Comparison of ENCODE assay signal across 8 cellular contexts in genomic region chr12:93742086-93742934, GRCh38.
DNase-seq lines count a peak whose midpoint lies in the region; ATAC-seq, FAIRE-seq and TF ChIP-seq lines count a peak whose summit lies in the region.

No MANE protein-coding gene starts in this region.

- H3K14ac ChIP-seq in H1 (ENCODE audit: insufficient read length) = no peak overlapping the region

- H3K23me2 ChIP-seq in H1 (ENCODE audit: low read depth, low read length) = peaks cover 3% of the 10 kb centered on the region

- no peaks in the 10 kb centered on the region for H3K36me3 ChIP-seq in H1 (ENCODE audit: control insufficient read depth in 2 of 4, insufficient read depth in 4 of 4, low read length in 3 of 4)

- no peaks in the 10 kb centered on the region for H3K79me2 ChIP-seq in H1 (ENCODE audit: control insufficient read depth in 1 of 2, insufficient read depth in 2 of 2, low read length in 2 of 2)

- TF ChIP-seq EP300 in H1 (IDR thresholded peaks at IDR 0.05; ENCODE audit: borderline replicate concordance in 1 of 2, low read depth in 2 of 2, low read length in 2 of 2) = no peak

- 0 out of 2 replicates have a peak overlapping the region, but pooled peaks have one; percentile 46 for H4K8ac ChIP-seq in H1 (ENCODE audit: extremely low read depth, insufficient read depth, low read length)

- no peak for FAIRE-seq in H1 (lab: Jason Lieb, UNC)

- TF ChIP-seq RAD21 in H1 (IDR thresholded peaks at IDR 0.05 in 1 of 2, conservative IDR thresholded peaks at IDR 0.05 in 1 of 2; ENCODE audit: low read depth in 2 of 2, low read length in 2 of 2) = peak; percentile 45 to 68; a peak in 3 of 4 replicates

- H3K27ac ChIP-seq in H1 (ENCODE audit: low read depth, low read length) = peak overlapping the region; percentile 87

- H2BK5ac ChIP-seq in H1 (ENCODE audit: low read depth, low read length) = peak overlapping the region; percentile 98

- TF ChIP-seq CTCF in H1 (IDR thresholded peaks at IDR 0.05; ENCODE audit: control extremely low read depth in 1 of 3, insufficient read depth in 1 of 3, low read depth in 1 of 3, low read length in 3 of 3) = peak; percentile 33 to 51 (median 38)

- peak overlapping the region; percentile 47; the same call in 1 of the 2 replicates for H2BK15ac ChIP-seq in H1 (ENCODE audit: low read length)

- H3K9me3 ChIP-seq in H1 (ENCODE audit: insufficient read depth in 2 of 2, low read depth in 1 of 2, low read length in 1 of 2) = no peaks in the 10 kb centered on the region

- H3K79me1 ChIP-seq in H1 (ENCODE audit: low read depth, low read length) = no peaks in the 10 kb centered on the region

- peak overlapping the region; percentile 20 for H4K91ac ChIP-seq in H1 (replicated peaks; ENCODE audit: insufficient read length, low read length)

- no peaks in the 10 kb centered on the region for H4K20me1 ChIP-seq in H1 (replicated peaks in 1 of 2; ENCODE audit: control insufficient read depth in 1 of 2, insufficient read depth in 2 of 2, low read length in 2 of 2)

- H2BK120ac ChIP-seq in H1 (replicated peaks; ENCODE audit: low read depth, low read length) = peak overlapping the region; percentile 80

- CTCF ChIA-PET in H1 (lab: Charles Lee; ENCODE audit: partially characterized antibody) = interaction anchor here (0.7 to 1.7 kb wide), 8 partner anchors 15 to 360 kb away, joined by 3 to 9 read pairs (median 3); partner anchors contain the start of gene SOCS2

- ATAC-seq in GM18867 (IDR thresholded peaks at IDR 0.05; ENCODE audit: unreplicated experiment) (peak; percentile 92), HG03139 (IDR thresholded peaks at IDR 0.05; ENCODE audit: unreplicated experiment) (peak; percentile 73)

- WGBS in H1 (ENCODE audit: extremely low coverage in 1 of 2, insufficient coverage in 1 of 2, insufficient read length in 1 of 2, insufficient replicate concordance in 2 of 2, low coverage in 1 of 2, low lambda C conversion rate in 2 of 2, missing lambda C conversion rate in 1 of 2), 2 experiments = 2% methylated on average over 45 of the region's 45 CpGs; no CpG with 5 or more reads in 1 of the 2 experiments

- H3K18ac ChIP-seq in H1 (ENCODE audit: extremely low read depth, low read length) = peak overlapping the region; percentile 97

- H3K4me2 ChIP-seq in H1 (ENCODE audit: insufficient read depth in 1 of 2, low read depth in 2 of 2, low read length in 2 of 2) = peak overlapping the region; percentile 76 to 98

- H3K56ac ChIP-seq in H1 (replicated peaks; ENCODE audit: insufficient read length, low read depth, low read length) = peak overlapping the region; percentile 89

- H3K27me3 ChIP-seq in H1 (replicated peaks in 1 of 4; ENCODE audit: control insufficient read depth in 3 of 4, extremely low read depth in 1 of 4, insufficient read depth in 3 of 4, low read length in 3 of 4) = no peaks in the 10 kb centered on the region

- peaks cover 0 to 17% (median 12%) of the 10 kb centered on the region in 4 experiments; a peak in 4 of 7 replicates for H3K4me1 ChIP-seq in H1 (replicated peaks in 1 of 4; ENCODE audit: control insufficient read depth in 3 of 4, insufficient read depth in 4 of 4, low read length in 3 of 4)

- peak overlapping the region; percentile 36 to 68 (median 56); a peak in 7 of 8 replicates for H3K4me3 ChIP-seq in H1 (ENCODE audit: extremely low read depth in 1 of 4, insufficient read depth in 2 of 4, low read depth in 3 of 4, low read length in 4 of 4)

- H2AK5ac ChIP-seq in H1 (ENCODE audit: low read depth, low read length) = no peak overlapping the region

- DNase-seq in AG08395 (ENCODE audit: low spot score) = peak; percentile 78
- peak; percentile 68 for DNase-seq in NCI-H510A treated with DMSO at 0.1 percent for 48 hours (lab: John Stamatoyannopoulos, UW)
- peak; percentile 84 for DNase-seq in activated CD8-positive, alpha-beta memory T cell treated with anti-CD3 and anti-CD28 coated beads for 24 hours
- DNase-seq in H1 (ENCODE audit: low read depth in 1 of 2, low spot score in 2 of 2) = peak; percentile 13 to 68
- DNase-seq in lung microvascular endothelial cell (ENCODE audit: low read depth in 2 of 2) = peak; percentile 77 to 84
- DNase-seq in stimulated activated CD4-positive, alpha-beta T cell treated with anti-CD3 and anti-CD28 coated beads, TNF-alpha, amount 100 ng/mL, for 4 hours (ENCODE audit: low read depth in 3 of 3) = peak; percentile 19 to 39 (median 22)

- H3K9ac ChIP-seq in H1 (replicated peaks in 1 of 4; ENCODE audit: extremely low read depth in 1 of 4, low read depth in 3 of 4, low read length in 3 of 4) = peak overlapping the region; percentile 40 to 59 (median 54); a peak in 5 of 7 replicates

- H2BK20ac ChIP-seq in H1 (ENCODE audit: low read length) = peak overlapping the region; percentile 88; the same call in 1 of the 2 replicates

- peak overlapping the region; percentile 73 for H4K5ac ChIP-seq in H1 (ENCODE audit: insufficient read length, low read depth, low read length)

- 0 out of 2 replicates have a peak overlapping the region, but pooled peaks have one; percentile 79 for H2AFZ ChIP-seq in H1 (ENCODE audit: low read length)

- H3K4ac ChIP-seq in H1 (replicated peaks; ENCODE audit: insufficient read length, low read depth, low read length) = peak overlapping the region; percentile 61

- H2BK12ac ChIP-seq in H1 (ENCODE audit: low read depth, low read length) = peak overlapping the region; percentile 97

- no peak overlapping the region for H3K23ac ChIP-seq in H1 (ENCODE audit: insufficient read length)

- POLR2A ChIA-PET in H1 (lab: Charles Lee; ENCODE audit: partially characterized antibody) = interaction anchor here (0.6 to 3.8 kb wide), 15 partner anchors 10 to 415 kb away, joined by 3 to 37 read pairs (median 4); partner anchors contain the start of genes CRADD and SOCS2

- no peak for TF ChIP-seq POLR2A in H1 (IDR thresholded peaks at IDR 0.05; ENCODE audit: control extremely low read depth in 1 of 2, low read depth in 2 of 2, low read length in 2 of 2)

TF ChIP-seq in H1, 55 proteins besides CTCF, POLR2A, EP300 and RAD21 (continues in another document):
- TF ChIP-seq SIX5 (IDR thresholded peaks at IDR 0.05; ENCODE audit: low read depth, low read length) (no peak), GABPA (IDR thresholded peaks at IDR 0.05; ENCODE audit: borderline replicate concordance, insufficient read depth, low read length) (no peak), SIN3A (conservative IDR thresholded peaks at IDR 0.05 in 1 of 2, IDR thresholded peaks at IDR 0.05 in 1 of 2; ENCODE audit: low read depth in 1 of 2, low read length in 2 of 2) (peak; percentile 91 to 94; a peak in 2 of 4 replicates), EGR1 (IDR thresholded peaks at IDR 0.05; ENCODE audit: borderline replicate concordance, low read depth, low read length) (peak; percentile 79), SP4 (IDR thresholded peaks at IDR 0.05; ENCODE audit: low read length) (no peak), YY1 (IDR thresholded peaks at IDR 0.05; ENCODE audit: low read depth, low read length) (0 out of 2 replicates have a peak, but pooled peaks have one; percentile 66), TBP (IDR thresholded peaks at IDR 0.05; ENCODE audit: low read depth, low read length) (no peak), ASH2L (IDR thresholded peaks at IDR 0.05; ENCODE audit: low read length) (peak; percentile 90), RBBP5 (IDR thresholded peaks at IDR 0.05; ENCODE audit: borderline replicate concordance, low read depth, low read length) (peak; percentile 35; the same call in 1 of the 2 replicates), POLR2AphosphoS5 (IDR thresholded peaks at IDR 0.05; ENCODE audit: low read depth, low read length) (no peak), RXRA (IDR thresholded peaks at IDR 0.05; ENCODE audit: insufficient read depth, low read depth, low read length) (0 out of 2 replicates have a peak, but pooled peaks have one; percentile 10), CHD1 (IDR thresholded peaks at IDR 0.05; ENCODE audit: low read depth, low read length) (0 out of 2 replicates have a peak, but pooled peaks have one; percentile 52), ATF2 (IDR thresholded peaks at IDR 0.05; ENCODE audit: low read length) (0 out of 2 replicates have a peak, but pooled peaks have one; percentile 65), CTBP2 (IDR thresholded peaks at IDR 0.05; ENCODE audit: borderline replicate concordance, insufficient read depth, insufficient read length, low read length) (peak; percentile 24), SP1 (IDR thresholded peaks at IDR 0.05; ENCODE audit: low read depth, low read length) (peak; percentile 69), TAF1 (IDR thresholded peaks at IDR 0.05; ENCODE audit: low read depth, low read length) (peak; percentile 41; the same call in 1 of the 2 replicates), E2F6 (IDR thresholded peaks at IDR 0.05) (no peak), PHF8 (conservative IDR thresholded peaks at IDR 0.05; ENCODE audit: low read depth, low read length) (0 out of 2 replicates have a peak, but pooled peaks have one; percentile 32), KDM4A (IDR thresholded peaks at IDR 0.05; ENCODE audit: low read depth, low read length, severe bottlenecking) (peak; percentile 13), SIRT6 (IDR thresholded peaks at IDR 0.05; ENCODE audit: low read length) (no peak), CBX8 (IDR thresholded peaks at IDR 0.05; ENCODE audit: borderline replicate concordance, low read depth, low read length) (no peak)

Comparison
In these comparisons a context has a peak if more than half of its experiments do, and no peak if none do; other contexts are left out.
1. Peak in every context shown above with its lines: DNase-seq, ATAC-seq, H3K4me3 ChIP-seq and H3K27ac ChIP-seq.
2. DNase-seq: peak in every context shown above with its lines; median percentile 84 in activated CD8-positive, alpha-beta memory T cell treated with anti-CD3 and anti-CD28 coated beads for 24 hours; 80 in lung microvascular endothelial cell; 78 in AG08395; 68 in NCI-H510A treated with DMSO at 0.1 percent for 48 hours; 40 in H1; 22 in stimulated activated CD4-positive, alpha-beta T cell treated with anti-CD3 and anti-CD28 coated beads, TNF-alpha, amount 100 ng/mL, for 4 hours.